ENCODE assay signal across 25 cellular contexts in genomic region chr11:114301088-114301487, GRCh38. TPM values are rescaled to one million over a fixed set of nuclear protein-coding genes. Genes with fewer than 3 reads are reported as not detected.
DNase-seq lines count a peak whose midpoint lies in the region; ATAC-seq, FAIRE-seq and TF ChIP-seq lines count a peak whose summit lies in the region.
"Had no signal": no experiment of that assay in that cellular context is flagged by ENCODE, and none has a peak within 500 bp of the region (broad histone marks: within the 10 kb centered on the region; RNA-seq: fewer than 3 reads in every experiment).

No MANE protein-coding gene starts in this region.

- H3K9ac ChIP-seq in astrocyte (ENCODE audit: low read length) (no peak overlapping the region), skeletal muscle satellite cell (ENCODE audit: low read depth, low read length) (peak overlapping the region; percentile 99)

- H3K9me3 ChIP-seq in astrocyte (ENCODE audit: insufficient read depth, low read depth, low read length) = peaks cover 6% of the 10 kb centered on the region
- H3K9me3 ChIP-seq in skeletal muscle satellite cell (replicated peaks; ENCODE audit: low read length) = no peaks in the 10 kb centered on the region
- H3K9me3 ChIP-seq: Peyer's patch had no signal

- H3K9me3 Mint-ChIP-seq in astrocyte (ENCODE audit: unreplicated experiment) (peaks cover 19% of the 10 kb centered on the region), endothelial cell (ENCODE audit: unreplicated experiment) (no peaks in the 10 kb centered on the region)
- H3K9me3 Mint-ChIP-seq: dendritic cell treated with granulocyte-macrophage colony-stimulating factor and Interleukin-4, amounts not matched to agents 40 ng/mL and 50 ng/mL, for 4 days had no signal

- peaks cover 18% of the 10 kb centered on the region for H3K36me3 ChIP-seq in astrocyte (ENCODE audit: insufficient read depth, low read length)
- peaks cover 73% of the 10 kb centered on the region for H3K36me3 ChIP-seq in skeletal muscle satellite cell (ENCODE audit: insufficient read depth, low read length)
- H3K36me3 ChIP-seq: Peyer's patch had no signal

- POLR2A ChIA-PET in HEK293T (lab: Yijun Ruan, JAX) = no interaction called here

- H3K27me3 Mint-ChIP-seq in astrocyte (ENCODE audit: low read depth, unreplicated experiment) (no peaks in the 10 kb centered on the region), endothelial cell (ENCODE audit: unreplicated experiment) (peaks cover 3% of the 10 kb centered on the region)

- H3K27ac ChIP-seq in astrocyte (ENCODE audit: low read depth, low read length) = no peak overlapping the region
- H3K27ac ChIP-seq: foreskin keratinocyte, Peyer's patch, SJCRH30 had no signal

- TF ChIP-seq CTCF in AG09309 (IDR thresholded peaks at IDR 0.05; ENCODE audit: control insufficient read depth, insufficient read depth, low read depth, low read length, missing control alignments) (no peak), astrocyte (IDR thresholded peaks at IDR 0.05; ENCODE audit: insufficient read depth, low read depth, low read length) (no peak), fibroblast of pulmonary artery (IDR thresholded peaks at IDR 0.05; ENCODE audit: low read length, missing control alignments) (no peak), endothelial cell (IDR thresholded peaks at IDR 0.05; ENCODE audit: unreplicated experiment) (no peak)

- H3K36me3 Mint-ChIP-seq in astrocyte (ENCODE audit: low read depth, unreplicated experiment) = peaks cover 62% of the 10 kb centered on the region
- no peaks in the 10 kb centered on the region for H3K36me3 Mint-ChIP-seq in endothelial cell (ENCODE audit: low read depth, unreplicated experiment)
- H3K36me3 Mint-ChIP-seq: activated CD8-positive, alpha-beta memory T cell treated with anti-CD3 and anti-CD28 coated beads, Interleukin-2, amount 10 ng/mL, durations not matched to agents 7 days and 5 days; CD8-positive, alpha-beta T cell had no signal

- H3K4me3 Mint-ChIP-seq in astrocyte (ENCODE audit: unreplicated experiment) = peak overlapping the region; percentile 93
- H3K4me3 Mint-ChIP-seq in endothelial cell (ENCODE audit: unreplicated experiment) = no peak overlapping the region
- H3K4me3 Mint-ChIP-seq: activated CD4-positive, alpha-beta T cell treated with anti-CD3 and anti-CD28 coated beads, Interleukin-2, amount 10 ng/mL, durations not matched to agents 24 days and 14 days; activated CD8-positive, alpha-beta memory T cell treated with anti-CD3 and anti-CD28 coated beads, Interleukin-2, amount 10 ng/mL, durations not matched to agents 7 days and 5 days; activated naive CD4-positive, alpha-beta T cell treated with anti-CD3 and anti-CD28 coated beads, Interleukin-2, amount 50 U/mL, for 24 hours; CD8-positive, alpha-beta T cell; dendritic cell treated with granulocyte-macrophage colony-stimulating factor and Interleukin-4, amounts not matched to agents 40 ng/mL and 50 ng/mL, for 4 days; T-helper 1 cell treated with Interleukin-12 subunit alpha and Interleukin-12 subunit beta and Interleukin-4 antibody, amounts not matched to agents 30 μg/mL and 1 μg/mL, for 36 hours had no signal

- H3K27ac Mint-ChIP-seq in astrocyte (ENCODE audit: unreplicated experiment) (peak overlapping the region; percentile 41), endothelial cell (ENCODE audit: unreplicated experiment) (no peak overlapping the region)
- H3K27ac Mint-ChIP-seq: activated CD4-positive, alpha-beta T cell treated with anti-CD3 and anti-CD28 coated beads, Interleukin-2, amount 10 ng/mL, durations not matched to agents 24 days and 14 days; activated CD8-positive, alpha-beta memory T cell treated with anti-CD3 and anti-CD28 coated beads, Interleukin-2, amount 10 ng/mL, durations not matched to agents 7 days and 5 days; activated naive CD4-positive, alpha-beta T cell treated with anti-CD3 and anti-CD28 coated beads, Interleukin-2, amount 50 U/mL, for 24 hours; CD8-positive, alpha-beta T cell; dendritic cell treated with granulocyte-macrophage colony-stimulating factor and Interleukin-4, amounts not matched to agents 40 ng/mL and 50 ng/mL, for 4 days; T-helper 1 cell treated with Interleukin-12 subunit alpha and Interleukin-12 subunit beta and Interleukin-4 antibody, amounts not matched to agents 30 μg/mL and 1 μg/mL, for 36 hours had no signal

- DNase-seq in AG09309 (ENCODE audit: low read depth) = no peak
- DNase-seq in astrocyte (ENCODE audit: low read depth) = no peak
- DNase-seq in fibroblast of pulmonary artery (ENCODE audit: low read depth) = no peak
- DNase-seq in endothelial cell (ENCODE audit: low spot score) = no peak
- no peak for DNase-seq in HEK293T (ENCODE audit: extremely low spot score)
- DNase-seq in GM19240 (ENCODE audit: insufficient read length, low spot score) = no peak
- DNase-seq: activated CD4-positive, alpha-beta T cell treated with anti-CD3 and anti-CD28 coated beads, Interleukin-2, amount 10 ng/mL, durations not matched to agents 24 days and 14 days; activated CD8-positive, alpha-beta memory T cell treated with anti-CD3 and anti-CD28 coated beads, Interleukin-2, amount 10 ng/mL, durations not matched to agents 7 days and 5 days; CD8-positive, alpha-beta T cell; DMS153; foreskin keratinocyte; hypothalamus; NCI-H1417; NCI-H510A treated with DMSO at 0.1 percent for 48 hours; occipital lobe; Peyer's patch; SJCRH30; substantia nigra had no signal

- H2AFZ ChIP-seq in astrocyte (ENCODE audit: low read depth, low read length) = no peak overlapping the region

- peaks cover 24% of the 10 kb centered on the region for H4K20me1 ChIP-seq in astrocyte (ENCODE audit: insufficient read depth, low read length)

- no peak for ATAC-seq in GM19328 (IDR thresholded peaks at IDR 0.05; ENCODE audit: unreplicated experiment)
- ATAC-seq: activated CD8-positive, alpha-beta memory T cell treated with anti-CD3 and anti-CD28 coated beads, Interleukin-2, amount 10 ng/mL, durations not matched to agents 7 days and 5 days; CD8-positive, alpha-beta T cell; foreskin keratinocyte had no signal

- H3K4me3 ChIP-seq in AG09309 (ENCODE audit: control insufficient read depth, low read depth, low read length) (peak overlapping the region; percentile 43), astrocyte (ENCODE audit: insufficient read depth, low read depth, low read length) (peak overlapping the region; percentile 15), fibroblast of pulmonary artery (replicated peaks; ENCODE audit: low read depth, low read length) (peak overlapping the region; percentile 96), skeletal muscle satellite cell (ENCODE audit: low read length) (peak overlapping the region; percentile 80)
- H3K4me3 ChIP-seq: SJCRH30 had no signal

- H3K4me1 ChIP-seq in astrocyte (ENCODE audit: insufficient read depth, low read length) (peaks cover 7% of the 10 kb centered on the region), skeletal muscle satellite cell (ENCODE audit: control insufficient read depth, insufficient read depth, low read length) (peaks cover 12% of the 10 kb centered on the region)
- H3K4me1 ChIP-seq: foreskin keratinocyte, Peyer's patch had no signal

- CTCF ChIA-PET in HEK293T (lab: Yijun Ruan, JAX) = no interaction called here

- H3K79me2 ChIP-seq in astrocyte (ENCODE audit: insufficient read depth, low read length) = peaks cover 87% of the 10 kb centered on the region

- FAIRE-seq in astrocyte (lab: Jason Lieb, UNC) = no peak
- FAIRE-seq: endometrium, G401.6 had no signal

- H3K27me3 ChIP-seq in astrocyte (ENCODE audit: insufficient read depth, low read length) (no peaks in the 10 kb centered on the region), skeletal muscle satellite cell (ENCODE audit: control insufficient read depth, insufficient read depth, low read length) (no peaks in the 10 kb centered on the region)
- H3K27me3 ChIP-seq: foreskin keratinocyte, Peyer's patch, SJCRH30 had no signal

- H3K4me2 ChIP-seq in astrocyte (ENCODE audit: low read length) = peak overlapping the region; percentile 86
- peak overlapping the region; percentile 80 for H3K4me2 ChIP-seq in skeletal muscle satellite cell (ENCODE audit: low read length)

- H3K4me1 Mint-ChIP-seq in astrocyte (ENCODE audit: low read depth, unreplicated experiment) (peaks cover 19% of the 10 kb centered on the region), endothelial cell (ENCODE audit: unreplicated experiment) (no peaks in the 10 kb centered on the region)
- H3K4me1 Mint-ChIP-seq: activated CD4-positive, alpha-beta T cell treated with anti-CD3 and anti-CD28 coated beads, Interleukin-2, amount 10 ng/mL, durations not matched to agents 24 days and 14 days; activated CD8-positive, alpha-beta memory T cell treated with anti-CD3 and anti-CD28 coated beads, Interleukin-2, amount 10 ng/mL, durations not matched to agents 7 days and 5 days; activated naive CD4-positive, alpha-beta T cell treated with anti-CD3 and anti-CD28 coated beads, Interleukin-2, amount 50 U/mL, for 24 hours had no signal

TF ChIP-seq in HEK293T, 16 proteins besides CTCF, POLR2A, EP300 and RAD21:
- TF ChIP-seq SP1 (IDR thresholded peaks at IDR 0.05) (no peak), LEF1 (IDR thresholded peaks at IDR 0.05; ENCODE audit: borderline replicate concordance) (no peak), FOXK2 (IDR thresholded peaks at IDR 0.05) (no peak), L3MBTL2 (conservative IDR thresholded peaks at IDR 0.05) (no peak), ELF4 (IDR thresholded peaks at IDR 0.05) (no peak), NFRKB (IDR thresholded peaks at IDR 0.05) (no peak), ZNF384 (IDR thresholded peaks at IDR 0.05) (no peak)
TF ChIP-seq in HEK293T: peak in this region for 0.

RNA-seq across cellular contexts. Expression of gene NNMT, which starts 4.9 kb away (rescaled TPM):
- total RNA-seq in astrocyte (394 and 527 TPM in 2 replicates), endothelial cell (ENCODE audit: unreplicated experiment) (not detected)
- total RNA-seq in skeletal muscle satellite cell (2012; rRNA removed) = 250 and 318 TPM in 2 replicates
- total RNA-seq: activated CD4-positive, alpha-beta T cell treated with anti-CD3 and anti-CD28 coated beads, Interleukin-2, amount 10 ng/mL, durations not matched to agents 24 days and 14 days; activated CD8-positive, alpha-beta memory T cell treated with anti-CD3 and anti-CD28 coated beads, Interleukin-2, amount 10 ng/mL, durations not matched to agents 7 days and 5 days; CD8-positive, alpha-beta T cell; foreskin keratinocyte; occipital lobe had no signal

Comparison
In these comparisons a context has a peak if more than half of its experiments do, and no peak if none do; other contexts are left out.
1. H3K4me3 ChIP-seq: peak in every context shown above with its lines; median percentile 96 in fibroblast of pulmonary artery; 80 in skeletal muscle satellite cell; 43 in AG09309; 15 in astrocyte.
2. RNA of gene NNMT, which starts 4.9 kb away (total RNA-seq): 394 to 527 TPM in astrocyte; not detected in endothelial cell (single experiment); every median in the first group is over 100 times any median in the second.